Comparison of ENCODE assay signal across 9 cellular contexts in the genomic region with DNA sequence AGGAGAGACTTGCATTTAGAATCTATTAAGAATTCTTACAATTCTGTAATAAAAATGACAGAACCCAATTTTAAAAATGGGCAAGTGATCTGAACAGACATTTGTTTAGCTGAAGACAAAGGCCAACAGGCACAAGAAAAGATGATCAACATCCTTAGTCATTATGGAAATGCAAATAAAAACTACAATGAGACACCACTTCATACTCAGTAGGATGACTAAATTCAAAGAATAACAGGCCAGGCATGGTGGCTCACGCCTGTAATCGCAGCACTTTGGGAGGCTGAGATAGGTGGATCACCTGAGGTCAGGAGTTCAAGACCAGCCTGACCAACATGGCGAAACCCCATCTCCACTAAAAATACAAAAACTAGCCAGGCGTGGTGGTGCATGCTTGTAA. TPM values are rescaled to one million over a fixed set of nuclear protein-coding genes. Genes with fewer than 3 reads are reported as not detected.
DNase-seq lines count a peak whose midpoint lies in the region; ATAC-seq, FAIRE-seq and TF ChIP-seq lines count a peak whose summit lies in the region.
"Not testable (repeated sequence)": the region's sequence is repeated elsewhere in the genome, so short reads cannot be mapped to it uniquely, and the experiment has no call there.
"Had no signal": no experiment of that assay in that cellular context is flagged by ENCODE, and none has a peak within 500 bp of the region (broad histone marks: within the 10 kb centered on the region; RNA-seq: fewer than 3 reads in every experiment).

No MANE protein-coding gene starts in this region.

- not testable (repeated sequence) for H3K4me3 ChIP-seq in CD4-positive, alpha-beta memory T cell (ENCODE audit: low read length in 2 of 2); bronchial epithelial cell (ENCODE audit: low read depth, low read length); epithelial cell of esophagus (ENCODE audit: low read length)

- peak overlapping the region in 4 of 7 donors; percentile 17 to 78 (median 66) for H3K27ac Mint-ChIP-seq in CD4-positive, alpha-beta memory T cell
- H3K27ac Mint-ChIP-seq in activated CD4-positive, alpha-beta T cell treated with anti-CD3 and anti-CD28 coated beads, Interleukin-2, amount 10 ng/mL, durations not matched to agents 24 days and 14 days, result peak overlapping the region; percentile 9
- peak overlapping the region; percentile 50 for H3K27ac Mint-ChIP-seq in activated T-cell treated with anti-CD3 and anti-CD28 coated beads, Interleukin-2, amount 50 U/mL, for 24 hours
- peak overlapping the region; percentile 21 for H3K27ac Mint-ChIP-seq in stimulated activated naive B cell treated with anti-CD40 and anti-IgM and Interleukin-4, amounts not matched to agents 10 μg/mL and 1 μg/mL and 100 μg/mL, for 72 hours

- H3K9me3 ChIP-seq in CD4-positive, alpha-beta memory T cell (ENCODE audit: control insufficient read depth in 1 of 2, low read length in 2 of 2), result not testable (repeated sequence)

- not testable (repeated sequence) for FAIRE-seq in bronchial epithelial cell (lab: Jason Lieb, UNC)

- POLR2A ChIA-PET in CD4-positive, alpha-beta memory T cell (lab: Charles Lee; ENCODE audit: partially characterized antibody), result interaction anchor here (5.2 kb wide), 1 partner anchor 13 kb away, joined by 31 read pairs; no protein-coding TSS in a partner anchor

- H3K27me3 ChIP-seq in CD4-positive, alpha-beta memory T cell (ENCODE audit: insufficient read depth, low read length); bronchial epithelial cell (ENCODE audit: control insufficient read depth, insufficient read depth, low read length): not testable (repeated sequence)

- DNase-seq in CD4-positive, alpha-beta memory T cell; activated CD4-positive, alpha-beta T cell treated with anti-CD3 and anti-CD28 coated beads, Interleukin-2, amount 10 ng/mL, durations not matched to agents 24 days and 14 days; activated T-cell treated with anti-CD3 and anti-CD28 coated beads, Interleukin-2, amount 50 U/mL, for 24 hours; stimulated activated naive B cell treated with anti-CD40 and anti-IgM and Interleukin-4, amounts not matched to agents 10 μg/mL and 1 μg/mL and 100 μg/mL, for 72 hours: not testable (repeated sequence)
- DNase-seq in RKO (ENCODE audit: low spot score) (peak; percentile 49), bronchial epithelial cell (ENCODE audit: low read depth) (peak; percentile 29), epithelial cell of esophagus (ENCODE audit: low read depth) (peak; percentile 22)

- H3K36me3 ChIP-seq in CD4-positive, alpha-beta memory T cell (ENCODE audit: insufficient read depth, low read length), result peaks cover 14% of the 10 kb centered on the region
- H3K36me3 ChIP-seq in bronchial epithelial cell (ENCODE audit: control insufficient read depth, insufficient read depth, low read length), result not testable (repeated sequence)

- H3K9me3 Mint-ChIP-seq in CD4-positive, alpha-beta memory T cell; activated CD4-positive, alpha-beta T cell treated with anti-CD3 and anti-CD28 coated beads, Interleukin-2, amount 10 ng/mL, durations not matched to agents 24 days and 14 days; activated T-cell treated with anti-CD3 and anti-CD28 coated beads, Interleukin-2, amount 50 U/mL, for 24 hours; stimulated activated naive B cell treated with anti-CD40 and anti-IgM and Interleukin-4, amounts not matched to agents 10 μg/mL and 1 μg/mL and 100 μg/mL, for 72 hours: not testable (repeated sequence)

- H3K36me3 Mint-ChIP-seq in CD4-positive, alpha-beta memory T cell, result peaks cover 46 to 67% of the 10 kb centered on the region in 2 donors
- peaks cover 41% of the 10 kb centered on the region for H3K36me3 Mint-ChIP-seq in activated CD4-positive, alpha-beta T cell treated with anti-CD3 and anti-CD28 coated beads, Interleukin-2, amount 10 ng/mL, durations not matched to agents 24 days and 14 days (ENCODE audit: low read depth)
- H3K36me3 Mint-ChIP-seq in activated T-cell treated with anti-CD3 and anti-CD28 coated beads, Interleukin-2, amount 50 U/mL, for 24 hours (ENCODE audit: low read depth), result peaks cover 77% of the 10 kb centered on the region
- H3K36me3 Mint-ChIP-seq in stimulated activated naive B cell treated with anti-CD40 and anti-IgM and Interleukin-4, amounts not matched to agents 10 μg/mL and 1 μg/mL and 100 μg/mL, for 72 hours, result peaks cover 25 to 46% of the 10 kb centered on the region in 2 donors

- H3K4me3 Mint-ChIP-seq in CD4-positive, alpha-beta memory T cell; activated CD4-positive, alpha-beta T cell treated with anti-CD3 and anti-CD28 coated beads, Interleukin-2, amount 10 ng/mL, durations not matched to agents 24 days and 14 days; activated T-cell treated with anti-CD3 and anti-CD28 coated beads, Interleukin-2, amount 50 U/mL, for 24 hours; stimulated activated naive B cell treated with anti-CD40 and anti-IgM and Interleukin-4, amounts not matched to agents 10 μg/mL and 1 μg/mL and 100 μg/mL, for 72 hours: not testable (repeated sequence)

- H3K4me1 ChIP-seq in CD4-positive, alpha-beta memory T cell (ENCODE audit: insufficient read depth, low read length), result not testable (repeated sequence)

- H3K27ac ChIP-seq in CD4-positive, alpha-beta memory T cell (ENCODE audit: low read depth, low read length), result not testable (repeated sequence)

- not testable (repeated sequence) for H3K27me3 Mint-ChIP-seq in CD4-positive, alpha-beta memory T cell; activated CD4-positive, alpha-beta T cell treated with anti-CD3 and anti-CD28 coated beads, Interleukin-2, amount 10 ng/mL, durations not matched to agents 24 days and 14 days; activated T-cell treated with anti-CD3 and anti-CD28 coated beads, Interleukin-2, amount 50 U/mL, for 24 hours; stimulated activated naive B cell treated with anti-CD40 and anti-IgM and Interleukin-4, amounts not matched to agents 10 μg/mL and 1 μg/mL and 100 μg/mL, for 72 hours

- intact Hi-C loops in CD4-positive, alpha-beta memory T cell (cut with micrococcal nuclease); activated CD4-positive, alpha-beta T cell treated with anti-CD3 and anti-CD28 coated beads, Interleukin-2, amount 10 ng/mL, durations not matched to agents 24 days and 14 days (cut with micrococcal nuclease): not testable (repeated sequence)

- CTCF ChIA-PET in CD4-positive, alpha-beta memory T cell (lab: Charles Lee; ENCODE audit: partially characterized antibody), result interaction anchor here (1.2 to 1.5 kb wide), 2 partner anchors 14 to 27 kb away, joined by 3 read pairs; no protein-coding TSS in a partner anchor

- not testable (repeated sequence) for ATAC-seq in stimulated activated naive B cell treated with anti-CD40 and anti-IgM and Interleukin-4, amounts not matched to agents 10 μg/mL and 1 μg/mL and 100 μg/mL, for 72 hours (replicated peaks)

- not testable (repeated sequence) for TF ChIP-seq CTCF in bronchial epithelial cell (IDR thresholded peaks at IDR 0.05; ENCODE audit: insufficient read depth, low read length, severe bottlenecking); epithelial cell of esophagus (IDR thresholded peaks at IDR 0.05; ENCODE audit: insufficient read depth, low read depth, low read length, missing control alignments)

- peaks cover 16 to 37% (median 20%) of the 10 kb centered on the region in 4 donors for H3K4me1 Mint-ChIP-seq in CD4-positive, alpha-beta memory T cell
- not testable (repeated sequence) for H3K4me1 Mint-ChIP-seq in activated CD4-positive, alpha-beta T cell treated with anti-CD3 and anti-CD28 coated beads, Interleukin-2, amount 10 ng/mL, durations not matched to agents 24 days and 14 days; stimulated activated naive B cell treated with anti-CD40 and anti-IgM and Interleukin-4, amounts not matched to agents 10 μg/mL and 1 μg/mL and 100 μg/mL, for 72 hours
- H3K4me1 Mint-ChIP-seq in activated T-cell treated with anti-CD3 and anti-CD28 coated beads, Interleukin-2, amount 50 U/mL, for 24 hours (ENCODE audit: low read depth), result peaks cover 15% of the 10 kb centered on the region

RNA-seq across cellular contexts. Expression of gene VPS33A, which starts 7.8 kb away (rescaled TPM):
- 10 to 100 TPM; 40.5 to 42.6 TPM for total RNA-seq in CD4-positive, alpha-beta memory T cell
- polyA plus RNA-seq in CD4-positive, alpha-beta memory T cell, result 10 to 100 TPM; 33.2 to 39.1 TPM
- total RNA-seq in activated CD4-positive, alpha-beta T cell treated with anti-CD3 and anti-CD28 coated beads, Interleukin-2, amount 10 ng/mL, durations not matched to agents 24 days and 14 days, result 25.9 and 28.4 TPM in 2 replicates
- 17.1 and 23.8 TPM in 2 replicates for total RNA-seq in bronchial epithelial cell

RNA-seq across cellular contexts. Expression of gene DIABLO, which starts 32.6 kb away (rescaled TPM):
- total RNA-seq in CD4-positive, alpha-beta memory T cell, result 10 to 100 TPM; 40.0 to 44.1 TPM
- 10 to 100 TPM; 61.7 to 62.0 TPM for polyA plus RNA-seq in CD4-positive, alpha-beta memory T cell
- total RNA-seq in activated CD4-positive, alpha-beta T cell treated with anti-CD3 and anti-CD28 coated beads, Interleukin-2, amount 10 ng/mL, durations not matched to agents 24 days and 14 days, result 59.4 and 61.0 TPM in 2 replicates
- total RNA-seq in bronchial epithelial cell, result 52.9 and 78.7 TPM in 2 replicates

RNA-seq across cellular contexts. Expression of gene B3GNT4, which starts 55.0 kb away (rescaled TPM):
- total RNA-seq in CD4-positive, alpha-beta memory T cell, result 1 to 10 TPM in 1 of 2 experiments, under 1 TPM in 1; 0.93 to 1.4 TPM
- under 1 TPM in 1 of 2 donors, not detected in 1; 0.10 TPM for polyA plus RNA-seq in CD4-positive, alpha-beta memory T cell
- 0.64 and 1.0 TPM in 2 replicates for total RNA-seq in activated CD4-positive, alpha-beta T cell treated with anti-CD3 and anti-CD28 coated beads, Interleukin-2, amount 10 ng/mL, durations not matched to agents 24 days and 14 days
- total RNA-seq in bronchial epithelial cell, result 0.53 and 2.0 TPM in 2 replicates
- total RNA-seq: CD8-positive, alpha-beta T cell had no signal
- polyA plus RNA-seq: CD14-positive monocyte had no signal

Comparison
In these comparisons a context has a peak if more than half of its experiments do, and no peak if none do; other contexts are left out.
1. H3K27ac Mint-ChIP-seq: peak in every context shown above with its lines; median percentile 66 in CD4-positive, alpha-beta memory T cell; 50 in activated T-cell treated with anti-CD3 and anti-CD28 coated beads, Interleukin-2, amount 50 U/mL, for 24 hours; 21 in stimulated activated naive B cell treated with anti-CD40 and anti-IgM and Interleukin-4, amounts not matched to agents 10 μg/mL and 1 μg/mL and 100 μg/mL, for 72 hours; 9 in activated CD4-positive, alpha-beta T cell treated with anti-CD3 and anti-CD28 coated beads, Interleukin-2, amount 10 ng/mL, durations not matched to agents 24 days and 14 days.